ENCODE assay signal across 19 cellular contexts in genomic region chr4:175703956-175704600, GRCh38.
"Had no signal": no experiment of that assay in that cellular context is flagged by ENCODE, and none has a peak within 500 bp of the region (broad histone marks: within the 10 kb centered on the region; RNA-seq: fewer than 3 reads in every experiment).

No MANE protein-coding gene starts in this region.

- H3K4me1 ChIP-seq: left lung, prostate gland, transverse colon had no signal

- H3K79me2 ChIP-seq: hepatocyte had no signal

- DNase-seq: activated CD4-positive, alpha-beta T cell treated with anti-CD3 and anti-CD28 coated beads for 48 hours; activated CD8-positive, alpha-beta T cell treated with anti-CD3 and anti-CD28 coated beads for 36 hours; activated gamma-delta T cell treated with Interleukin-2 at 50 U/mL for 16 hours; aorta; effector CD4-positive, alpha-beta T cell; foreskin fibroblast; immature natural killer cell; kidney glomerular epithelial cell; left lung; naive thymus-derived CD8-positive, alpha-beta T cell; ovary; stimulated activated CD4-positive, alpha-beta T cell treated with anti-CD3 and anti-CD28 coated beads, Interleukin-4, amount 100 ng/mL, for 24 hours; SW 1271; T-helper 17 cell; transverse colon had no signal

- H3K36me3 ChIP-seq: left lung, neutrophil, ovary, prostate gland, transverse colon had no signal

- H3K27me3 ChIP-seq: hepatocyte, left lung, neutrophil, ovary, transverse colon had no signal

- H3K4me2 ChIP-seq: hepatocyte had no signal

- H3K9me3 ChIP-seq: left lung, neutrophil, ovary, prostate gland, transverse colon had no signal

- ATAC-seq: activated CD8-positive, alpha-beta T cell treated with anti-CD3 and anti-CD28 coated beads for 36 hours; left lung; naive thymus-derived CD8-positive, alpha-beta T cell; T-helper 17 cell had no signal

- H2AFZ ChIP-seq: hepatocyte had no signal

- H3K4me3 ChIP-seq: hepatocyte, left lung, lung, ovary, prostate gland, transverse colon had no signal

- H3K27ac ChIP-seq: hepatocyte, left lung, neutrophil, ovary, prostate gland, transverse colon had no signal
